ENCODE assay signal across 18 cellular contexts in genomic region chr7:142712617-142712957, GRCh38. TPM values are rescaled to one million over a fixed set of nuclear protein-coding genes. Genes with fewer than 3 reads are reported as not detected.
DNase-seq lines count a peak whose midpoint lies in the region; ATAC-seq and TF ChIP-seq lines count a peak whose summit lies in the region.
"Had no signal": no experiment of that assay in that cellular context is flagged by ENCODE, and none has a peak within 500 bp of the region (broad histone marks: within the 10 kb centered on the region; RNA-seq: fewer than 3 reads in every experiment).

No MANE protein-coding gene starts in this region.

- TF ChIP-seq CTCF in HCT116 (IDR thresholded peaks at IDR 0.05 in 2 of 3, conservative IDR thresholded peaks at IDR 0.05 in 1 of 3; ENCODE audit: borderline replicate concordance in 1 of 3, insufficient read depth in 1 of 3, low read depth in 2 of 3, low read length in 2 of 3) (no peak), mucosa of descending colon (IDR thresholded peaks at IDR 0.05) (no peak)

- TF ChIP-seq RAD21 in HCT116 (IDR thresholded peaks at IDR 0.05; ENCODE audit: low read depth): no peak

- no peaks in the 10 kb centered on the region for H3K9me3 Mint-ChIP-seq in activated CD4-positive, alpha-beta T cell treated with anti-CD3 and anti-CD28 coated beads, Interleukin-2, amount 10 ng/mL, durations not matched to agents 7 days and 5 days
- H3K9me3 Mint-ChIP-seq in activated CD8-positive, alpha-beta T cell treated with anti-CD3 and anti-CD28 coated beads, Interleukin-2, amount 10 ng/mL, durations not matched to agents 7 days and 5 days (ENCODE audit: insufficient read depth): no peaks in the 10 kb centered on the region
- H3K9me3 Mint-ChIP-seq in naive thymus-derived CD8-positive, alpha-beta T cell: no peaks in the 10 kb centered on the region
- H3K9me3 Mint-ChIP-seq: nephron had no signal

- no peak overlapping the region for H3K4me2 ChIP-seq in HCT116 (ENCODE audit: low read length)

- H3K4me1 ChIP-seq in HCT116 (ENCODE audit: control insufficient read depth in 1 of 2, insufficient read depth in 2 of 2, low read length in 2 of 2) (no peaks in the 10 kb centered on the region), mucosa of descending colon (ENCODE audit: low read depth) (no peaks in the 10 kb centered on the region)
- H3K4me1 ChIP-seq: ascending aorta had no signal

- H3K4me3 Mint-ChIP-seq in activated CD4-positive, alpha-beta T cell treated with anti-CD3 and anti-CD28 coated beads, Interleukin-2, amount 10 ng/mL, durations not matched to agents 7 days and 5 days: peak overlapping the region; percentile 66
- peak overlapping the region; percentile 74 for H3K4me3 Mint-ChIP-seq in activated CD8-positive, alpha-beta T cell treated with anti-CD3 and anti-CD28 coated beads, Interleukin-2, amount 10 ng/mL, durations not matched to agents 7 days and 5 days
- peak overlapping the region in 9 of 10 donors; percentile 21 to 94 (median 91) for H3K4me3 Mint-ChIP-seq in naive thymus-derived CD8-positive, alpha-beta T cell
- H3K4me3 Mint-ChIP-seq: nephron had no signal

- no peaks in the 10 kb centered on the region for H3K9me2 ChIP-seq in HCT116 (ENCODE audit: insufficient read depth)

- no peak for ATAC-seq in HCT116
- ATAC-seq in activated CD8-positive, alpha-beta T cell treated with anti-CD3 and anti-CD28 coated beads, Interleukin-2, amount 10 ng/mL, durations not matched to agents 7 days and 5 days: no peak
- no peak for ATAC-seq in naive thymus-derived CD8-positive, alpha-beta T cell
- ATAC-seq in mucosa of descending colon: no peak
- no peak for ATAC-seq in HG02884 (IDR thresholded peaks at IDR 0.05; ENCODE audit: unreplicated experiment)

- H3K9ac ChIP-seq in HCT116 (ENCODE audit: low read length): no peak overlapping the region

- POLR2A ChIA-PET in activated CD4-positive, alpha-beta T cell treated with anti-CD3 and anti-CD28 coated beads, Interleukin-2, amount 10 ng/mL, durations not matched to agents 7 days and 5 days (lab: Charles Lee): no interaction called here
- POLR2A ChIA-PET in HCT116 (lab: Charles Lee): no interaction called here
- POLR2A ChIA-PET in activated CD8-positive, alpha-beta T cell treated with anti-CD3 and anti-CD28 coated beads, Interleukin-2, amount 10 ng/mL, durations not matched to agents 7 days and 5 days (lab: Charles Lee): interaction anchor here (1.0 kb wide), 1 partner anchor 83 kb away, joined by 3 read pairs; no protein-coding TSS in a partner anchor
- POLR2A ChIA-PET in naive thymus-derived CD8-positive, alpha-beta T cell (lab: Charles Lee): interaction anchor here (0.5 to 7.4 kb wide), 7 partner anchors 30 to 96 kb away, joined by 3 to 96 read pairs (median 4); no protein-coding TSS in a partner anchor

- RAD21 ChIA-PET in HCT116 (lab: Charles Lee; ENCODE audit: low non-redundant PET in 1 of 2, low total read pairs in 2 of 2, uncharacterized antibody in 2 of 2, unreplicated experiment in 2 of 2): interaction anchor here in 1 of 2 experiments (1.4 kb wide), 1 partner anchor 177 kb away, joined by 3 read pairs; no protein-coding TSS in a partner anchor

- no peaks in the 10 kb centered on the region for H3K36me3 Mint-ChIP-seq in activated CD4-positive, alpha-beta T cell treated with anti-CD3 and anti-CD28 coated beads, Interleukin-2, amount 10 ng/mL, durations not matched to agents 7 days and 5 days (ENCODE audit: low read depth)
- peaks cover 4% of the 10 kb centered on the region for H3K36me3 Mint-ChIP-seq in activated CD8-positive, alpha-beta T cell treated with anti-CD3 and anti-CD28 coated beads, Interleukin-2, amount 10 ng/mL, durations not matched to agents 7 days and 5 days (ENCODE audit: low read depth)
- H3K36me3 Mint-ChIP-seq in naive thymus-derived CD8-positive, alpha-beta T cell: no peaks in the 10 kb centered on the region

- peak overlapping the region; percentile 82 for H3K27ac Mint-ChIP-seq in activated CD4-positive, alpha-beta T cell treated with anti-CD3 and anti-CD28 coated beads, Interleukin-2, amount 10 ng/mL, durations not matched to agents 7 days and 5 days
- peak overlapping the region; percentile 53 for H3K27ac Mint-ChIP-seq in activated CD8-positive, alpha-beta T cell treated with anti-CD3 and anti-CD28 coated beads, Interleukin-2, amount 10 ng/mL, durations not matched to agents 7 days and 5 days
- H3K27ac Mint-ChIP-seq in naive thymus-derived CD8-positive, alpha-beta T cell: peak overlapping the region in 9 of 10 donors; percentile 22 to 96 (median 95)
- H3K27ac Mint-ChIP-seq: nephron had no signal

- DNase-seq in activated CD4-positive, alpha-beta T cell treated with anti-CD3 and anti-CD28 coated beads, Interleukin-2, amount 10 ng/mL, durations not matched to agents 7 days and 5 days: no peak
- DNase-seq in activated CD4-positive, alpha-beta T cell treated with anti-CD3 and anti-CD28 coated beads, Interleukin-2, amount 50 U/mL, for 4 hours: no peak
- DNase-seq in HCT116 (ENCODE audit: low read depth, low spot score) (no peak), NCI-H2107 treated with DMSO at 0.1 percent for 48 hours (lab: John Stamatoyannopoulos, UW; ENCODE audit: unreplicated experiment) (no peak), mucosa of descending colon (no peak)
- DNase-seq in activated CD8-positive, alpha-beta T cell treated with anti-CD3 and anti-CD28 coated beads, Interleukin-2, amount 10 ng/mL, durations not matched to agents 7 days and 5 days: no peak
- no peak for DNase-seq in naive thymus-derived CD8-positive, alpha-beta T cell
- DNase-seq: KG1; stimulated activated CD4-positive, alpha-beta T cell treated with anti-CD3 and anti-CD28 coated beads, Interleukin-12 subunit alpha, Interleukin-12 subunit beta, amount 100 ng/mL, for 4 hours; stimulated activated naive CD8-positive, alpha-beta T cell treated with anti-CD3 and anti-CD28 coated beads, Interleukin-15, Interleukin-2, amounts not matched to agents 100 U/mL and 50 U/mL, for 24 hours had no signal

- H3K9me3 ChIP-seq in HCT116 (ENCODE audit: control insufficient read depth in 1 of 2, insufficient read depth in 1 of 2, low read depth in 1 of 2, low read length in 2 of 2) (no peaks in the 10 kb centered on the region), mucosa of descending colon (no peaks in the 10 kb centered on the region)
- H3K9me3 ChIP-seq: ascending aorta had no signal

- peaks cover 84% of the 10 kb centered on the region for H3K4me1 Mint-ChIP-seq in activated CD4-positive, alpha-beta T cell treated with anti-CD3 and anti-CD28 coated beads, Interleukin-2, amount 10 ng/mL, durations not matched to agents 7 days and 5 days
- peaks cover 88% of the 10 kb centered on the region for H3K4me1 Mint-ChIP-seq in activated CD8-positive, alpha-beta T cell treated with anti-CD3 and anti-CD28 coated beads, Interleukin-2, amount 10 ng/mL, durations not matched to agents 7 days and 5 days (ENCODE audit: low read depth)
- H3K4me1 Mint-ChIP-seq in naive thymus-derived CD8-positive, alpha-beta T cell: peaks cover 10 to 84% (median 63%) of the 10 kb centered on the region in 4 donors
- H3K4me1 Mint-ChIP-seq: nephron had no signal

- intact Hi-C loops in HCT116 (cut with micrococcal nuclease): loop anchor here (1.0 to 5.0 kb wide), 2 partner anchors 71 to 175 kb away; no protein-coding TSS in a partner anchor
- intact Hi-C loops in mucosa of descending colon (cut with DNase I, micrococcal nuclease): no loop called here

- H3K27me3 ChIP-seq in HCT116 (ENCODE audit: insufficient read depth, low read length): peaks cover 8% of the 10 kb centered on the region; the same call in 1 of the 2 replicates
- H3K27me3 ChIP-seq: ascending aorta had no signal

- H4K20me1 ChIP-seq in HCT116 (ENCODE audit: insufficient read depth): no peaks in the 10 kb centered on the region

- H3K4me3 ChIP-seq in HCT116 (replicated peaks in 1 of 2; ENCODE audit: low read depth in 1 of 2, low read length in 2 of 2) (no peak overlapping the region), mucosa of descending colon (no peak overlapping the region)
- H3K4me3 ChIP-seq: ascending aorta, coronary artery had no signal

- no peak for TF ChIP-seq POLR2A in HCT116 (IDR thresholded peaks at IDR 0.05; ENCODE audit: borderline replicate concordance, extremely low read depth, insufficient read depth, insufficient read length)

- no peaks in the 10 kb centered on the region for H3K79me2 ChIP-seq in HCT116 (ENCODE audit: insufficient read depth, low read length)

- CTCF ChIA-PET in activated CD4-positive, alpha-beta T cell treated with anti-CD3 and anti-CD28 coated beads, Interleukin-2, amount 10 ng/mL, durations not matched to agents 7 days and 5 days (lab: Charles Lee): interaction anchor here (2.8 to 3.8 kb wide), 2 partner anchors 71 to 96 kb away, joined by 12 to 18 read pairs; no protein-coding TSS in a partner anchor
- CTCF ChIA-PET in HCT116 (lab: Charles Lee): interaction anchor here (0.8 to 3.6 kb wide), 4 partner anchors 15 to 109 kb away, joined by 3 to 38 read pairs (median 5); no protein-coding TSS in a partner anchor
- CTCF ChIA-PET in activated CD8-positive, alpha-beta T cell treated with anti-CD3 and anti-CD28 coated beads, Interleukin-2, amount 10 ng/mL, durations not matched to agents 7 days and 5 days (lab: Charles Lee): interaction anchor here (0.9 to 4.1 kb wide), 10 partner anchors 9 to 96 kb away, joined by 3 to 51 read pairs (median 6); no protein-coding TSS in a partner anchor

- H2AFZ ChIP-seq in HCT116 (ENCODE audit: low read depth, low read length, poor library complexity, severe bottlenecking): peak overlapping the region; percentile 77

- BruUV-seq in HCT116 (replicated peaks; lab: Mats Ljungman, UMichigan): no TSS peak

- no peaks in the 10 kb centered on the region for H3K36me3 ChIP-seq in HCT116 (ENCODE audit: control insufficient read depth in 1 of 2, insufficient read depth in 2 of 2, low read length in 2 of 2)
- no peaks in the 10 kb centered on the region for H3K36me3 ChIP-seq in mucosa of descending colon (ENCODE audit: low read depth)
- H3K36me3 ChIP-seq: ascending aorta had no signal

- no peak overlapping the region for H3K27ac ChIP-seq in HCT116 (ENCODE audit: low read depth, low read length)
- H3K27ac ChIP-seq: ascending aorta, coronary artery had no signal

- H3K27me3 Mint-ChIP-seq in activated CD4-positive, alpha-beta T cell treated with anti-CD3 and anti-CD28 coated beads, Interleukin-2, amount 10 ng/mL, durations not matched to agents 7 days and 5 days: no peaks in the 10 kb centered on the region
- H3K27me3 Mint-ChIP-seq in activated CD8-positive, alpha-beta T cell treated with anti-CD3 and anti-CD28 coated beads, Interleukin-2, amount 10 ng/mL, durations not matched to agents 7 days and 5 days (ENCODE audit: low read depth): no peaks in the 10 kb centered on the region
- no peaks in the 10 kb centered on the region for H3K27me3 Mint-ChIP-seq in naive thymus-derived CD8-positive, alpha-beta T cell

RNA-seq across cellular contexts. Expression of gene PRSS1, which starts 36.7 kb away (rescaled TPM):
- total RNA-seq in activated CD4-positive, alpha-beta T cell treated with anti-CD3 and anti-CD28 coated beads, Interleukin-2, amount 10 ng/mL, durations not matched to agents 7 days and 5 days: not detected
- total RNA-seq in HCT116 (2021; ENCODE audit: unreplicated experiment) (14.6 TPM), mucosa of descending colon (not detected)
- 0.12 and 0.80 TPM in 2 replicates for polyA plus RNA-seq in HCT116 (2012)
- total RNA-seq in activated CD8-positive, alpha-beta T cell treated with anti-CD3 and anti-CD28 coated beads, Interleukin-2, amount 10 ng/mL, durations not matched to agents 7 days and 5 days: not detected
- not detected for total RNA-seq in naive thymus-derived CD8-positive, alpha-beta T cell
- polyA plus RNA-seq in naive thymus-derived CD8-positive, alpha-beta T cell: not detected
- total RNA-seq: ascending aorta; epithelial cell of proximal tubule; pulmonary artery endothelial cell; T-helper 2 cell treated with Interferon-gamma antibody and Interleukin-4, amounts not matched to agents 100 ng/mL and 5 ng/mL, for 36 hours; urinary bladder had no signal

RNA-seq across cellular contexts. Expression of gene PRSS2, which starts 58.2 kb away (rescaled TPM):
- not detected for total RNA-seq in activated CD4-positive, alpha-beta T cell treated with anti-CD3 and anti-CD28 coated beads, Interleukin-2, amount 10 ng/mL, durations not matched to agents 7 days and 5 days
- 36.8 TPM for total RNA-seq in HCT116 (2021; ENCODE audit: unreplicated experiment)
- not detected in 2 replicates for polyA plus RNA-seq in HCT116 (2012)
- total RNA-seq in activated CD8-positive, alpha-beta T cell treated with anti-CD3 and anti-CD28 coated beads, Interleukin-2, amount 10 ng/mL, durations not matched to agents 7 days and 5 days: not detected
- not detected for total RNA-seq in naive thymus-derived CD8-positive, alpha-beta T cell
- not detected for polyA plus RNA-seq in naive thymus-derived CD8-positive, alpha-beta T cell
- total RNA-seq in mucosa of descending colon: not detected
- total RNA-seq: ascending aorta; epithelial cell of proximal tubule; pulmonary artery endothelial cell; T-helper 2 cell treated with Interferon-gamma antibody and Interleukin-4, amounts not matched to agents 100 ng/mL and 5 ng/mL, for 36 hours; urinary bladder had no signal

Comparison
In these comparisons a context has a peak if more than half of its experiments do, and no peak if none do; other contexts are left out.
1. RNA of gene PRSS1, which starts 36.7 kb away (total RNA-seq): 14.6 TPM in HCT116 (single experiment); not detected in mucosa of descending colon, not detected in activated CD4-positive, alpha-beta T cell treated with anti-CD3 and anti-CD28 coated beads, Interleukin-2, amount 10 ng/mL, durations not matched to agents 7 days and 5 days, not detected in activated CD8-positive, alpha-beta T cell treated with anti-CD3 and anti-CD28 coated beads, Interleukin-2, amount 10 ng/mL, durations not matched to agents 7 days and 5 days and not detected in naive thymus-derived CD8-positive, alpha-beta T cell; every median in the first group is over 10 times any median in the second.
2. RNA of gene PRSS2, which starts 58.2 kb away (total RNA-seq): 36.8 TPM in HCT116 (single experiment); not detected in mucosa of descending colon, not detected in activated CD8-positive, alpha-beta T cell treated with anti-CD3 and anti-CD28 coated beads, Interleukin-2, amount 10 ng/mL, durations not matched to agents 7 days and 5 days, not detected in activated CD4-positive, alpha-beta T cell treated with anti-CD3 and anti-CD28 coated beads, Interleukin-2, amount 10 ng/mL, durations not matched to agents 7 days and 5 days and not detected in naive thymus-derived CD8-positive, alpha-beta T cell; every median in the first group is over 10 times any median in the second.
3. POLR2A ChIA-PET loops: an anchor here in activated CD8-positive, alpha-beta T cell treated with anti-CD3 and anti-CD28 coated beads, Interleukin-2, amount 10 ng/mL, durations not matched to agents 7 days and 5 days (1.0 kb wide) and naive thymus-derived CD8-positive, alpha-beta T cell (0.5 to 7.4 kb wide); none called in activated CD4-positive, alpha-beta T cell treated with anti-CD3 and anti-CD28 coated beads, Interleukin-2, amount 10 ng/mL, durations not matched to agents 7 days and 5 days and HCT116.
4. Peak in every context shown above with its lines, with median percentiles within 50 percentile points of each other: H3K27ac Mint-ChIP-seq and H3K4me3 Mint-ChIP-seq.